In the genomic region with DNA sequence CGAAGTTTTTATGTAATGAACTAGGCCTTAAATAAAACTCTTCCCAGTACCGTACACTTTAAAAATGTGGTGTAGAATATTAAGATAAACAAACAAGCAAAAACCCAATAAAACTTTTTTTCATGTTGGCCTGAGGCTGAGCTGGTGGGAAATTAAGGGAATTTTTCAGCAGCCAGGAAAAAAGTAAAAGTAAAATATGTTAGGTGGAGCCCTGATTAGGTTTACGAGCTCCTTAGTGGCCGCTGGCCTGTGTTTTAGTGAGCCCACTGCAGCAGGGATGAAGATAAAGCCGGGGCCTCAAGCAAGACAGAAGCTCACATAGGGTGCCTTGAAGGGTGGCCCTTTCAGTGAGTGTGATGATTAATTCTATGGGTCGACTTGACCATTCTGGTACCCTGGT, we compare ENCODE assay signal across 18 cellular contexts. TPM values are rescaled to one million over a fixed set of nuclear protein-coding genes. Genes with fewer than 3 reads are reported as not detected.
DNase-seq lines count a peak whose midpoint lies in the region; ATAC-seq, FAIRE-seq and TF ChIP-seq lines count a peak whose summit lies in the region.
"Had no signal": no experiment of that assay in that cellular context is flagged by ENCODE, and none has a peak within 500 bp of the region (broad histone marks: within the 10 kb centered on the region; RNA-seq: fewer than 3 reads in every experiment).

No MANE protein-coding gene starts in this region.

- H3K4me1 ChIP-seq in GM23338 (ENCODE audit: insufficient read depth) = no peaks in the 10 kb centered on the region
- H3K4me1 ChIP-seq in PC-3 (ENCODE audit: insufficient read depth, low read length) = peaks cover 14% of the 10 kb centered on the region
- peaks cover 2% of the 10 kb centered on the region for H3K4me1 ChIP-seq in mesendoderm (ENCODE audit: control insufficient read depth, low read depth, low read length)
- H3K4me1 ChIP-seq: HAP-1 had no signal

- H3F3A ChIP-seq in GM23338 (replicated peaks; ENCODE audit: low read depth) (no peaks in the 10 kb centered on the region), PC-3 (ENCODE audit: low read length, unreplicated experiment) (no peaks in the 10 kb centered on the region)

- no peaks in the 10 kb centered on the region for H3K9me3 Mint-ChIP-seq in GM23338
- peaks cover 4% of the 10 kb centered on the region for H3K9me3 Mint-ChIP-seq in type B pancreatic cell

- no peak for TF ChIP-seq POLR2A in GM12891 (IDR thresholded peaks at IDR 0.05; ENCODE audit: low read depth, low read length)

- no peak overlapping the region for H3K4me3 Mint-ChIP-seq in GM23338
- peak overlapping the region; percentile 17 for H3K4me3 Mint-ChIP-seq in type B pancreatic cell
- H3K4me3 Mint-ChIP-seq: CD4-positive, CD25-positive, alpha-beta regulatory T cell had no signal

- no peak overlapping the region for H4K8ac ChIP-seq in mesendoderm (ENCODE audit: low read depth, low read length)

- H3K27ac Mint-ChIP-seq in GM23338 = no peak overlapping the region
- no peak overlapping the region for H3K27ac Mint-ChIP-seq in type B pancreatic cell
- H3K27ac Mint-ChIP-seq: CD4-positive, CD25-positive, alpha-beta regulatory T cell had no signal

- H3K4ac ChIP-seq in mesendoderm (ENCODE audit: low read depth, low read length) = no peak overlapping the region

- in situ Hi-C loops in brain microvascular endothelial cell (cut with HindIII; ENCODE audit: low pct_ligation_motif_present, low sequenced_read_pairs) = no loop called here

- no peak overlapping the region for H3K9ac ChIP-seq in PC-3 (ENCODE audit: low read length)
- no peak overlapping the region for H3K9ac ChIP-seq in mesendoderm (ENCODE audit: low read length)
- H3K9ac ChIP-seq: BLaER1 treated with 17β-estradiol and CSF1 and Interleukin-3, amounts not matched to agents 10 nM and 100 nM had no signal

- no peak overlapping the region for H3K23ac ChIP-seq in mesendoderm (ENCODE audit: low read length)

- H3K9me2 ChIP-seq in GM23338 (ENCODE audit: insufficient read depth) (no peaks in the 10 kb centered on the region), PC-3 (replicated peaks; ENCODE audit: low read length) (no peaks in the 10 kb centered on the region)

- no peak overlapping the region for H2BK5ac ChIP-seq in mesendoderm (ENCODE audit: low read length)

- no peak overlapping the region for H2AK5ac ChIP-seq in mesendoderm (ENCODE audit: low read length)

- H3K4me2 ChIP-seq in GM23338 (no peak overlapping the region), PC-3 (ENCODE audit: low read length) (no peak overlapping the region), mesendoderm (ENCODE audit: low read length) (no peak overlapping the region)
- H3K4me2 ChIP-seq: BLaER1 treated with 17β-estradiol and CSF1 and Interleukin-3, amounts not matched to agents 10 nM and 100 nM had no signal

- intact Hi-C loops in PC-3 (cut with micrococcal nuclease) = no loop called here

- H2BK15ac ChIP-seq in mesendoderm (replicated peaks; ENCODE audit: low read depth) = no peak overlapping the region

- no TSS peak for BruUV-seq in PC-3 (replicated peaks; lab: Mats Ljungman, UMichigan)

- H3K27me3 ChIP-seq in GM23338 (ENCODE audit: insufficient read depth) (no peaks in the 10 kb centered on the region), PC-3 (ENCODE audit: low read length) (no peaks in the 10 kb centered on the region), mesendoderm (ENCODE audit: insufficient read depth, low read length, poor library complexity) (no peaks in the 10 kb centered on the region), brain microvascular endothelial cell (replicated peaks) (no peaks in the 10 kb centered on the region)
- H3K27me3 ChIP-seq: BLaER1 treated with 17β-estradiol and CSF1 and Interleukin-3, amounts not matched to agents 10 nM and 100 nM had no signal

- CTCF ChIA-PET in PC-3 (lab: Charles Lee) = no interaction called here

- H3K4me3 ChIP-seq in GM23338 (no peak overlapping the region), PC-3 (ENCODE audit: low read length) (no peak overlapping the region), mesendoderm (ENCODE audit: low read length) (no peak overlapping the region), brain microvascular endothelial cell (ENCODE audit: low read depth, low read length) (no peak overlapping the region)
- H3K4me3 ChIP-seq: BLaER1 treated with 17β-estradiol and CSF1 and Interleukin-3, amounts not matched to agents 10 nM and 100 nM; GM12878; HAP-1 had no signal

- H3K36me3 Mint-ChIP-seq in GM23338 (ENCODE audit: low read depth) (no peaks in the 10 kb centered on the region), type B pancreatic cell (no peaks in the 10 kb centered on the region)
- H3K36me3 Mint-ChIP-seq: CD4-positive, CD25-positive, alpha-beta regulatory T cell had no signal

- POLR2A ChIA-PET in PC-3 (lab: Charles Lee; ENCODE audit: unreplicated experiment) = no interaction called here

- H4K20me1 ChIP-seq in GM23338 (replicated peaks; ENCODE audit: insufficient read depth) (no peaks in the 10 kb centered on the region), PC-3 (ENCODE audit: low read length) (no peaks in the 10 kb centered on the region)
- H4K20me1 ChIP-seq: BLaER1 treated with 17β-estradiol and CSF1 and Interleukin-3, amounts not matched to agents 10 nM and 100 nM had no signal

- H3K27me3 Mint-ChIP-seq in GM23338 (ENCODE audit: insufficient read depth, low read depth, poor library complexity) (no peaks in the 10 kb centered on the region), type B pancreatic cell (no peaks in the 10 kb centered on the region)

- H3K18ac ChIP-seq in mesendoderm (ENCODE audit: low read length) = peak overlapping the region; percentile 51

- no peaks in the 10 kb centered on the region for H3K79me1 ChIP-seq in mesendoderm (ENCODE audit: low read length)

- H3K56ac ChIP-seq in mesendoderm (ENCODE audit: low read length) = no peak overlapping the region

- WGBS in mesendoderm (ENCODE audit: extremely low coverage, insufficient coverage, low lambda C conversion rate) = no CpG with 5 or more reads among the region's 6 CpGs

- no peak overlapping the region for H2BK120ac ChIP-seq in mesendoderm (ENCODE audit: low read depth, low read length)

- no peak for FAIRE-seq in GM12891 (lab: Jason Lieb, UNC)
- FAIRE-seq: GM12878, GM19239, H1 had no signal

- H3K27ac ChIP-seq in GM23338 (ENCODE audit: low read depth) (no peak overlapping the region), PC-3 (ENCODE audit: low read length) (no peak overlapping the region), mesendoderm (ENCODE audit: low read depth, low read length) (no peak overlapping the region), brain microvascular endothelial cell (no peak overlapping the region)
- H3K27ac ChIP-seq: BLaER1 treated with 17β-estradiol and CSF1 and Interleukin-3, amounts not matched to agents 10 nM and 100 nM; HL-60 had no signal

- H3K36me3 ChIP-seq in GM23338 (ENCODE audit: insufficient read depth) (no peaks in the 10 kb centered on the region), PC-3 (ENCODE audit: low read depth, low read length) (no peaks in the 10 kb centered on the region), mesendoderm (ENCODE audit: control insufficient read depth, insufficient read depth, low read length) (no peaks in the 10 kb centered on the region), brain microvascular endothelial cell (replicated peaks) (no peaks in the 10 kb centered on the region)
- H3K36me3 ChIP-seq: BLaER1 treated with 17β-estradiol and CSF1 and Interleukin-3, amounts not matched to agents 10 nM and 100 nM; HAP-1 had no signal

- no peak overlapping the region for H2AFZ ChIP-seq in GM23338
- no peak overlapping the region for H2AFZ ChIP-seq in PC-3 (ENCODE audit: low read length)

- no peak overlapping the region for H4K5ac ChIP-seq in mesendoderm (ENCODE audit: low read length)

- H3K4me1 Mint-ChIP-seq in GM23338 = peaks cover 8% of the 10 kb centered on the region
- H3K4me1 Mint-ChIP-seq in type B pancreatic cell (ENCODE audit: unreplicated experiment) = peaks cover 11% of the 10 kb centered on the region

- TF ChIP-seq CTCF in GM23338 (conservative IDR thresholded peaks at IDR 0.05; ENCODE audit: low read depth in 2 of 2) (no peak), PC-3 (conservative IDR thresholded peaks at IDR 0.05; ENCODE audit: low read depth, low read length) (no peak), type B pancreatic cell (conservative IDR thresholded peaks at IDR 0.05) (no peak), brain microvascular endothelial cell (IDR thresholded peaks at IDR 0.05; ENCODE audit: low read depth, low read length, missing control alignments) (no peak)

- ATAC-seq in GM23338 (peak; percentile 45; the same call in 1 of the 3 replicates), PC-3 (peak; percentile 32)

- H3K79me2 ChIP-seq in GM23338 (replicated peaks; ENCODE audit: insufficient read depth) (no peaks in the 10 kb centered on the region), PC-3 (ENCODE audit: low read length) (no peaks in the 10 kb centered on the region), mesendoderm (ENCODE audit: control insufficient read depth, insufficient read depth, low read length) (no peaks in the 10 kb centered on the region)

- DNase-seq in GM23338 (ENCODE audit: low spot score) = no peak
- no peak for DNase-seq in PC-3
- DNase-seq in mesendoderm = no peak
- DNase-seq in type B pancreatic cell (ENCODE audit: extremely low spot score, unreplicated experiment) = no peak
- no peak for DNase-seq in GM12891 (ENCODE audit: insufficient read length, low spot score)
- no peak for DNase-seq in brain microvascular endothelial cell
- DNase-seq in superior temporal gyrus (ENCODE audit: extremely low spot score) = no peak
- DNase-seq: ACHN; Calu3; CD4-positive, CD25-positive, alpha-beta regulatory T cell; DMS 273 treated with DMSO at 0.1 percent for 48 hours had no signal

- no peaks in the 10 kb centered on the region for H3K9me3 ChIP-seq in PC-3 (ENCODE audit: low read length)
- H3K9me3 ChIP-seq: BLaER1 treated with 17β-estradiol and CSF1 and Interleukin-3, amounts not matched to agents 10 nM and 100 nM; HAP-1 had no signal

TF ChIP-seq in GM23338, 12 proteins besides CTCF, POLR2A, EP300 and RAD21 (continues in another document):
- no peak for TF ChIP-seq JUNB (IDR thresholded peaks at IDR 0.05; ENCODE audit: unreplicated experiment)

TF ChIP-seq in GM12891, 5 proteins besides CTCF, POLR2A, EP300 and RAD21:
- TF ChIP-seq TAF1 (IDR thresholded peaks at IDR 0.05; ENCODE audit: low read depth, low read length) (no peak), POU2F2 (IDR thresholded peaks at IDR 0.05; ENCODE audit: low read depth, low read length) (no peak), SPI1 (IDR thresholded peaks at IDR 0.05; ENCODE audit: low read depth, low read length) (no peak)

RNA-seq across cellular contexts. Expression of gene ARL14, which starts 16.1 kb away (rescaled TPM):
- total RNA-seq in GM23338 (2014; rRNA removed; shearing (Covaris generic)) = not detected in 2 replicates
- not detected in 2 replicates for polyA plus RNA-seq in GM23338 (2016; fragmentation: Nextera tagmentation; extraction: Ambion mirVana)
- total RNA-seq in PC-3 (2014; rRNA removed) (3.9 and 4.2 TPM in 2 replicates), type B pancreatic cell (ENCODE audit: low replicate concordance) (0.53 and 1.9 TPM in 2 replicates)
- 0.15 TPM for polyA plus RNA-seq in mesendoderm (2013, experiment 1 of 2)
- polyA plus RNA-seq in mesendoderm (2013, experiment 2 of 2) = 0.14 TPM
- not detected for polyA plus RNA-seq in GM12891 (2012; ENCODE audit: low read depth, missing spikeins)
- total RNA-seq: CD4-positive, CD25-positive, alpha-beta regulatory T cell; G401; GM12878; H1 had no signal
- polyA plus RNA-seq: CD4-positive, CD25-positive, alpha-beta regulatory T cell; H1 had no signal
